In the genomic region with DNA sequence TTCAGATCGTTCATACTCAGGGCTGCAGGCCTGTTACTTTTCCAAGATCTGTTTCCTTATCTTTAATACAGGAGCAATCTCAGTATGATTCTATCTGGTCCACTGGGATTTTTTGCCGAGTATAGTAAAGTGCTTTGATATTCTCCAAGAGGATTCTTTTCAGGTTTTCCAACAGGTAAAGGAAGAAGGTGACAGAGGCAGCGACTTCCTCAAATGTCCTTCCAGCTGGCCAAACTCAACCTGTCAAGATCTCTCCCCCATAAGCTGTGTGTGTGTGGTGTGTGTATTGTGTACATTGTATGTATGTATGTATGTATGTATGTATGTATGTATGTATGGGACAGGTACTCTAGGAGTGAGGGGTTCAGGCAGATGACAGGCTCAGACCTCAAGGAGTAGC, we compare ENCODE assay signal across 1 cellular context.
TF ChIP-seq lines count a peak whose summit lies in the region.

No MANE protein-coding gene starts in this region.

TF ChIP-seq in HEK293T, 16 proteins besides CTCF, POLR2A, EP300 and RAD21 (continued from another document):
- TF ChIP-seq FOXM1 (IDR thresholded peaks at IDR 0.05; ENCODE audit: borderline replicate concordance) (no peak), LEF1 (IDR thresholded peaks at IDR 0.05; ENCODE audit: borderline replicate concordance) (no peak), CTBP1 (IDR thresholded peaks at IDR 0.05; ENCODE audit: borderline replicate concordance) (no peak), SUZ12 (IDR thresholded peaks at IDR 0.05) (no peak), BHLHE40 (IDR thresholded peaks at IDR 0.05; ENCODE audit: borderline replicate concordance) (no peak), L3MBTL2 (conservative IDR thresholded peaks at IDR 0.05) (no peak), TARDBP (IDR thresholded peaks at IDR 0.05) (no peak), ELF4 (IDR thresholded peaks at IDR 0.05) (no peak), HDGF (IDR thresholded peaks at IDR 0.05; ENCODE audit: borderline replicate concordance) (no peak), FOXK2 (IDR thresholded peaks at IDR 0.05) (no peak), NFRKB (IDR thresholded peaks at IDR 0.05) (no peak)
